25 cellular contexts compared by ENCODE assay signal in the genomic region with DNA sequence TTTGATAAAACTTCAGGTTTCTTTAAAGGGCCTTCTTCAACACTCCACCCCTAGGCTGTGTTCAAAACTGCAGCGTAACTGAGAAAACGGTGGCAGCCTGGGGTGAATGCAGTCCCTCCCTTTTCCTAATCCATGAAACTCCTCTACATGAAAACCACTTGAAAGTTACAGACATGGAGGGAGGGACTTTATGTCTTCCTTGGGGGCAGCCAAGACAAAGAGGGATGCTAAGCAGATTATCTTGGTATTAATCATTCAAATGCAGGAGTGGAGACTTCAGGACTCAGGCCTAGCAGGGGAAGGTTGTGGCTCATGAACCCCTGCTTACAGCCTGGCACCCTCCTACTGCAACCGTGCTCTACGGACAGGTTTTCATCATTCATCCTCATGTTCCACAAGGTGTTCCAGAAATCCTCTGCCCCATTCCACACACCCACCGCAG. TPM values are rescaled to one million over a fixed set of nuclear protein-coding genes. Genes with fewer than 3 reads are reported as not detected.
DNase-seq lines count a peak whose midpoint lies in the region; ATAC-seq, FAIRE-seq and TF ChIP-seq lines count a peak whose summit lies in the region.
"Had no signal": no experiment of that assay in that cellular context is flagged by ENCODE, and none has a peak within 500 bp of the region (broad histone marks: within the 10 kb centered on the region; RNA-seq: fewer than 3 reads in every experiment).

No MANE protein-coding gene starts in this region.

- H3K9me3 Mint-ChIP-seq in WTC11: no peaks in the 10 kb centered on the region
- no peaks in the 10 kb centered on the region for H3K9me3 Mint-ChIP-seq in stimulated activated naive CD8-positive, alpha-beta T cell treated with anti-CD3 and anti-CD28 coated beads, Interleukin-15, amount 100 ng/mL, for 72 hours
- H3K9me3 Mint-ChIP-seq: natural killer cell treated with Interleukin-12 subunit alpha and Interleukin-12 subunit beta and Interleukin-15 and Interleukin-18, amount 100 ng/mL, for 72 hours had no signal

- no TSS peak for BruUV-seq in HepG2 (replicated peaks; lab: Mats Ljungman, UMichigan)

- peaks cover 0 to 8% of the 10 kb centered on the region in 2 experiments; a peak in 2 of 5 replicates for H3K27me3 ChIP-seq in HepG2 (ENCODE audit: control insufficient read depth in 1 of 2, insufficient read depth in 2 of 2, low read length in 2 of 2)
- no peaks in the 10 kb centered on the region for H3K27me3 ChIP-seq in right lobe of liver
- no peaks in the 10 kb centered on the region for H3K27me3 ChIP-seq in iPS-20b (ENCODE audit: insufficient read depth, low read length)

- 20% methylated on average over 3 of the region's 5 CpGs for WGBS in HepG2 (ENCODE audit: low lambda C conversion rate)
- WGBS in right lobe of liver (ENCODE audit: insufficient coverage, low coverage, low lambda C conversion rate, missing lambda C conversion rate): 69% methylated on average over 2 of the region's 5 CpGs

- no peak overlapping the region for H3K4me3 ChIP-seq in HepG2 (replicated peaks in 1 of 3; ENCODE audit: insufficient read depth in 1 of 3, low read depth in 2 of 3, low read length in 3 of 3)
- no peak overlapping the region for H3K4me3 ChIP-seq in right lobe of liver
- peak overlapping the region; percentile 6; the same call in 1 of the 2 replicates for H3K4me3 ChIP-seq in iPS-20b (ENCODE audit: low read length)
- H3K4me3 ChIP-seq: left lung had no signal

- no peak overlapping the region for H3K9ac ChIP-seq in HepG2 (ENCODE audit: insufficient read depth, low read depth, low read length)
- H3K9ac ChIP-seq in iPS-20b (ENCODE audit: low read depth, low read length): peak overlapping the region; percentile 50; the same call in 1 of the 2 replicates
- H3K9ac ChIP-seq: parathyroid adenoma had no signal

- TF ChIP-seq RAD21 in HepG2 (CRISPR knock-in tag; IDR thresholded peaks at IDR 0.05): no peak

- CTCF ChIA-PET in HepG2 (lab: Yijun Ruan, JAX; ENCODE audit: low intra/inter-chr PET ratio, low total read pairs) (no interaction called here), WTC11 (lab: Charles Lee) (interaction anchor here (0.6 to 4.4 kb wide), 14 partner anchors 9 to 309 kb away, joined by 3 to 42 read pairs (median 6); partner anchors contain the start of genes B9D1 and MAPK7)

- intact Hi-C loops in HepG2 (cut with micrococcal nuclease; ENCODE audit: unreplicated experiment) (no loop called here), right lobe of liver (cut with DNase I) (loop anchor here in 1 of 2 donors (10.0 kb wide), 1 partner anchor 93 kb away; the partner anchor contains the start of gene B9D1)

- no peaks in the 10 kb centered on the region for H3K79me2 ChIP-seq in HepG2 (ENCODE audit: insufficient read depth, low read length)
- H3K79me2 ChIP-seq: parathyroid adenoma had no signal

- TF ChIP-seq EP300 in HepG2 (IDR thresholded peaks at IDR 0.05; ENCODE audit: low read depth in 2 of 2, low read length in 2 of 2) (no peak), HepG2 (CRISPR knock-in tag; IDR thresholded peaks at IDR 0.05; ENCODE audit: borderline replicate concordance) (no peak)

- no peaks in the 10 kb centered on the region; the same call in 1 of the 2 replicates for H3K27me3 Mint-ChIP-seq in WTC11 (ENCODE audit: low read depth)
- H3K27me3 Mint-ChIP-seq in stimulated activated naive CD8-positive, alpha-beta T cell treated with anti-CD3 and anti-CD28 coated beads, Interleukin-15, amount 100 ng/mL, for 72 hours: peaks cover 26% of the 10 kb centered on the region

- H3K36me3 ChIP-seq in HepG2 (replicated peaks in 1 of 2; ENCODE audit: control insufficient read depth in 1 of 2, insufficient read depth in 2 of 2, low read length in 2 of 2) (no peaks in the 10 kb centered on the region), right lobe of liver (no peaks in the 10 kb centered on the region), iPS-20b (ENCODE audit: insufficient read depth, low read depth, low read length) (no peaks in the 10 kb centered on the region)
- H3K36me3 ChIP-seq: left lung had no signal

- in situ Hi-C loops in HepG2 (cut with HindIII; ENCODE audit: extremely low pct_ligation_motif_present, low pct_unique_long_range_greater_than_20kb): no loop called here

- H3K9me3 ChIP-seq in HepG2 (ENCODE audit: low read length) (no peaks in the 10 kb centered on the region), right lobe of liver (no peaks in the 10 kb centered on the region), iPS-20b (ENCODE audit: insufficient read depth, low read depth, low read length) (no peaks in the 10 kb centered on the region)
- H3K9me3 ChIP-seq: left lung had no signal

- peak; percentile 28 for FAIRE-seq in HepG2 (lab: Jason Lieb, UNC)
- FAIRE-seq: astrocyte had no signal

- TF ChIP-seq CTCF in HepG2 (CRISPR knock-in tag; IDR thresholded peaks at IDR 0.05) (no peak), right lobe of liver (IDR thresholded peaks at IDR 0.05) (no peak), WTC11 (IDR thresholded peaks at IDR 0.05) (no peak)

- H3K27ac Mint-ChIP-seq in WTC11: peak overlapping the region; percentile 99
- no peak overlapping the region for H3K27ac Mint-ChIP-seq in stimulated activated naive CD8-positive, alpha-beta T cell treated with anti-CD3 and anti-CD28 coated beads, Interleukin-15, amount 100 ng/mL, for 72 hours
- H3K27ac Mint-ChIP-seq: activated naive CD8-positive, alpha-beta T cell; B cell; natural killer cell treated with Interleukin-12 subunit alpha and Interleukin-12 subunit beta and Interleukin-15 and Interleukin-18, amount 100 ng/mL, for 72 hours had no signal

- H3K4me2 ChIP-seq in HepG2 (ENCODE audit: low read depth, low read length): no peak overlapping the region

- H3K4me1 ChIP-seq in HepG2 (ENCODE audit: insufficient read depth, low read length) (no peaks in the 10 kb centered on the region), right lobe of liver (no peaks in the 10 kb centered on the region), iPS-20b (ENCODE audit: insufficient read depth, low read length) (peaks cover 49% of the 10 kb centered on the region)
- H3K4me1 ChIP-seq: left lung had no signal

- H2AFZ ChIP-seq in HepG2 (ENCODE audit: low read length): no peak overlapping the region
- H2AFZ ChIP-seq: parathyroid adenoma had no signal

- POLR2A ChIA-PET in HepG2 (lab: Yijun Ruan, JAX) (no interaction called here), WTC11 (lab: Charles Lee) (interaction anchor here (1.0 to 1.5 kb wide), 2 partner anchors 10 to 80 kb away, joined by 3 to 5 read pairs; partner anchors contain the start of gene MAPK7)

- H3K36me3 Mint-ChIP-seq in WTC11: no peaks in the 10 kb centered on the region
- H3K36me3 Mint-ChIP-seq: activated naive CD8-positive, alpha-beta T cell; natural killer cell treated with Interleukin-12 subunit alpha and Interleukin-12 subunit beta and Interleukin-15 and Interleukin-18, amount 100 ng/mL, for 72 hours had no signal

- H3K4me1 Mint-ChIP-seq in WTC11: peaks cover 84% of the 10 kb centered on the region
- H3K4me1 Mint-ChIP-seq in stimulated activated naive CD8-positive, alpha-beta T cell treated with anti-CD3 and anti-CD28 coated beads, Interleukin-15, amount 100 ng/mL, for 72 hours: peaks cover 35% of the 10 kb centered on the region

- TF ChIP-seq POLR2A in HepG2 (IDR thresholded peaks at IDR 0.05; ENCODE audit: insufficient read depth in 1 of 2, low read depth in 2 of 2, low read length in 2 of 2) (no peak), right lobe of liver (IDR thresholded peaks at IDR 0.05) (no peak)

- peak overlapping the region; percentile 4; the same call in 1 of the 2 replicates for H3K4me3 Mint-ChIP-seq in WTC11
- no peak overlapping the region for H3K4me3 Mint-ChIP-seq in stimulated activated naive CD8-positive, alpha-beta T cell treated with anti-CD3 and anti-CD28 coated beads, Interleukin-15, amount 100 ng/mL, for 72 hours
- H3K4me3 Mint-ChIP-seq: activated naive CD8-positive, alpha-beta T cell; B cell; natural killer cell treated with Interleukin-12 subunit alpha and Interleukin-12 subunit beta and Interleukin-15 and Interleukin-18, amount 100 ng/mL, for 72 hours had no signal

- peak; percentile 70 for ATAC-seq in HepG2
- ATAC-seq in right lobe of liver: no peak
- peak; percentile 43 for ATAC-seq in WTC11
- no peak for ATAC-seq in GM18519 (IDR thresholded peaks at IDR 0.05; ENCODE audit: low FRiP score, unreplicated experiment)
- ATAC-seq in stimulated activated naive CD8-positive, alpha-beta T cell treated with anti-CD3 and anti-CD28 coated beads, Interleukin-15, amount 100 ng/mL, for 72 hours: no peak
- no peak for ATAC-seq in HG03135 (IDR thresholded peaks at IDR 0.05; ENCODE audit: unreplicated experiment)
- ATAC-seq: left lung; natural killer cell treated with Interleukin-12 subunit alpha and Interleukin-12 subunit beta and Interleukin-15 and Interleukin-18, amount 100 ng/mL, for 72 hours; right cardiac atrium had no signal

- no peak overlapping the region for H3K27ac ChIP-seq in HepG2 (ENCODE audit: extremely low read length, insufficient read depth, low read length)
- H3K27ac ChIP-seq in right lobe of liver: no peak overlapping the region
- no peak overlapping the region for H3K27ac ChIP-seq in iPS-20b (ENCODE audit: low read length)
- H3K27ac ChIP-seq: HL-60, left lung, parathyroid adenoma had no signal

- H4K20me1 ChIP-seq in HepG2 (ENCODE audit: insufficient read depth, low read length): no peaks in the 10 kb centered on the region

- DNase-seq in HepG2 (ENCODE audit: low spot score) (no peak), right lobe of liver (no peak), WTC11 (ENCODE audit: low spot score) (peak; percentile 41), HuH-7.5 (ENCODE audit: low spot score) (no peak)
- no peak for DNase-seq in stimulated activated naive CD8-positive, alpha-beta T cell treated with anti-CD3 and anti-CD28 coated beads, Interleukin-15, amount 100 ng/mL, for 72 hours
- DNase-seq: DMS79 treated with DMSO at 0.1 percent for 48 hours; effector CD8-positive, alpha-beta T cell; left lung; midbrain; MM.1S; NCI-H1436 treated with DMSO at 0.1 percent for 48 hours; NCI-H69; right cardiac atrium; SHP77 treated with DMSO at 0.1 percent for 48 hours; trophoblast cell had no signal

RNA-seq across cellular contexts. Expression of gene RNF112, which starts 46.8 kb away (rescaled TPM):
- not detected in 2 replicates for total RNA-seq in HepG2 (2016; rRNA removed; fragmentation: Illumina TruSeq; extraction: Trizol)
- not detected in 2 replicates for total RNA-seq in HepG2 (2016; cell fraction: cytosol; rRNA removed; fragmentation: Illumina TruSeq; extraction: Trizol; ENCODE audit: low read depth)
- not detected in 2 replicates for total RNA-seq in HepG2 (2016; cell fraction: insoluble cytoplasmic fraction; rRNA removed; fragmentation: Illumina TruSeq; extraction: Trizol)
- total RNA-seq in HepG2 (2016; cell fraction: membrane; rRNA removed; fragmentation: Illumina TruSeq; extraction: Trizol): not detected in 2 replicates
- total RNA-seq in HepG2 (2016; cell fraction: nucleus; rRNA removed; fragmentation: Illumina TruSeq; extraction: Trizol): not detected in 2 replicates
- polyA plus RNA-seq in HepG2 (2011; rRNA removed): 0.01 and 0.05 TPM in 2 replicates
- 0.01 TPM in 1 of 2 replicates, not detected in the other for polyA plus RNA-seq in HepG2 (2011; cell fraction: cytosol; rRNA removed)
- polyA plus RNA-seq in HepG2 (2011; cell fraction: nucleus; rRNA removed): 0.73 and 0.85 TPM in 2 replicates
- 0.27 and 0.52 TPM in 2 replicates for polyA plus RNA-seq in HepG2 (2012)
- not detected in 2 replicates for polyA plus RNA-seq in HepG2 (2016; cell fraction: cytosol; fragmentation: Illumina TruSeq; extraction: Trizol; ENCODE audit: low read depth)
- not detected in 2 replicates for polyA plus RNA-seq in HepG2 (2016; cell fraction: insoluble cytoplasmic fraction; fragmentation: Illumina TruSeq; extraction: Trizol; ENCODE audit: low read depth)
- polyA plus RNA-seq in HepG2 (2016; cell fraction: membrane; fragmentation: Illumina TruSeq; extraction: Trizol; ENCODE audit: low read depth): not detected in 2 replicates
- not detected in 2 replicates for polyA plus RNA-seq in HepG2 (2016; cell fraction: nucleus; fragmentation: Illumina TruSeq; extraction: Trizol; ENCODE audit: insufficient read depth, low read depth)
- 0.14 TPM in 1 of 2 replicates, not detected in the other for polyA minus RNA-seq in HepG2 (2011; rRNA and poly(A)+ RNA removed; ENCODE audit: low replicate concordance)
- not detected in 2 replicates for polyA minus RNA-seq in HepG2 (2011; cell fraction: cytosol; rRNA and poly(A)+ RNA removed)
- 0.13 TPM in 1 of 2 replicates, not detected in the other for polyA minus RNA-seq in HepG2 (2011; cell fraction: nucleus; rRNA and poly(A)+ RNA removed)
- under 1 TPM; 0.12 to 0.86 (median 0.54) TPM for total RNA-seq in right lobe of liver
- total RNA-seq in WTC11 (2021): 4.5 to 5.1 TPM (median 4.9 TPM) in 3 replicates
- total RNA-seq: A172 had no signal

Comparison
In these comparisons a context has a peak if more than half of its experiments do, and no peak if none do; other contexts are left out.
1. ATAC-seq: peak in HepG2 (single experiment) and WTC11 (single experiment); none in right lobe of liver (0 of 4), GM18519 (single experiment), stimulated activated naive CD8-positive, alpha-beta T cell treated with anti-CD3 and anti-CD28 coated beads, Interleukin-15, amount 100 ng/mL, for 72 hours (single experiment) and HG03135 (single experiment).
2. Of the 50 proteins assayed by ChIP-seq in both HepG2 and WTC11: peak only in HepG2: none; only in WTC11: SP1; in both: none; in neither: 49.